Comparison of ENCODE assay signal across 23 cellular contexts in the genomic region with DNA sequence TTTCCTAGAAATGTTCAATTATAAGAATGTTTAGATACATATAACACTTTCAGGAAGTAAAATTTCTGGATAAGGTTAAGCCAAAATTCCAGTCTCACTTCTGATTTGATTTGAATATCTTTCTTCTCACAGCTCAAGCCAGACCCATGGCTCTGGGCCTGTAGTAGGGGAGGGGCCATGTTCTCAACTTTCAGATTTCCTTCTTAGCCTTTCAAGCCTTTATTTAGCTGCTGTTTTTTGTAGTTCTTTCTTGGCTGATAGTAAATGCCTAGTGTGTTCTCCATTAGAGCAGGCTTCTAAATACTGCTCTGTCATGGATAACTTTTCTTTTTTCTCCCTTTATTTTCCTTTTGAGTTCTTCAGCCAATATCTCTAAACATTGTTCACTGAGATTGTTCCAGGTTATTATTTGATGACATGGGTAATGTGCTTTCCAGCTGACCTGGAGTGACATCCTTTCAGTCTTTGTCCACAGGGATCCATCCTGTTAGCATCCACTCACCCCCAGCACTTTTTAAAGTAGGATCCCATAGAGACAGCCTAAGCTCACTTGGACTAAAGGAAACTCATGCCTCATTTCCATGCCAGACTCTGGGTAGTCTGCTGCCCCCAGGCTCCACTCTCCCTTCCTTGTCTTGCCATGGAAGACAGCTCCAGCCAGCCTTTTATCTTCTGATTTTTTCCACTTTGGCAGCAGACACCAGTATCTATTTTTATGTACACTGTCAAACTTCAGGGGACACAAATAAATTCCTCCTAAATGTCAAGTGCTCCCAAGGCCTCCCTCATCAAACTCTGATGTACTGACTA.
A peak's percentile ranks its signal among the peaks of the same experiment; 100 is the strongest.
DNase-seq lines count a peak whose midpoint lies in the region; ATAC-seq, FAIRE-seq and TF ChIP-seq lines count a peak whose summit lies in the region.
"Had no signal": no experiment of that assay in that cellular context is flagged by ENCODE, and none has a peak within 500 bp of the region (broad histone marks: within the 10 kb centered on the region; RNA-seq: fewer than 3 reads in every experiment).

No MANE protein-coding gene starts in this region.

- H3K4me2 ChIP-seq in GM23338 = no peak overlapping the region
- H3K4me2 ChIP-seq: BLaER1 treated with 17β-estradiol and CSF1 and Interleukin-3, amounts not matched to agents 10 nM and 100 nM; KMS-11; SK-N-SH had no signal

- TF ChIP-seq EP300 in stomach (IDR thresholded peaks at IDR 0.05) = no peak

- TF ChIP-seq CTCF in GM23338 (conservative IDR thresholded peaks at IDR 0.05; ENCODE audit: low read depth in 2 of 2) (no peak), endodermal cell (conservative IDR thresholded peaks at IDR 0.05) (no peak), stomach (IDR thresholded peaks at IDR 0.05) (no peak), colonic mucosa (IDR thresholded peaks at IDR 0.05) (no peak)

- DNase-seq in GM23338 (ENCODE audit: low spot score) (no peak), endodermal cell (no peak), medulla oblongata (ENCODE audit: extremely low spot score) (peak; percentile 63), stomach (no peak), GM12892 (ENCODE audit: insufficient read length) (no peak), NCI-H446 (lab: John Stamatoyannopoulos, UW) (no peak), colonic mucosa (no peak), cortex of kidney (lab: John Stamatoyannopoulos, UW) (no peak)
- DNase-seq: activated CD8-positive, alpha-beta T cell treated with anti-CD3 and anti-CD28 coated beads, Interleukin-2, amount 10 ng/mL, durations not matched to agents 7 days and 5 days; activated T-cell treated with anti-CD3 and anti-CD28 coated beads, Interleukin-2, amount 50 U/mL, for 24 hours; body of pancreas; Calu3; effector memory CD4-positive, alpha-beta T cell; EL; NCI-H2029; SK-N-SH; stimulated activated CD4-positive, alpha-beta T cell treated with anti-CD3 and anti-CD28 coated beads, Interleukin-15, amount 100 ng/mL, for 24 hours had no signal

- H3K27ac ChIP-seq in GM23338 (ENCODE audit: low read depth) (no peak overlapping the region), endodermal cell (ENCODE audit: low read depth, low read length) (peak overlapping the region; percentile 75), stomach (peak overlapping the region in 3 of 5 donors; percentile 19 to 49 (median 49)), colonic mucosa (no peak overlapping the region)
- H3K27ac ChIP-seq: BLaER1 treated with 17β-estradiol and CSF1 and Interleukin-3, amounts not matched to agents 10 nM and 100 nM; body of pancreas; KMS-11 had no signal

- intact Hi-C loops in stomach (cut with DNase I; ENCODE audit: low total_unique reads) = no loop called here
- intact Hi-C loops in colonic mucosa (cut with DNase I) = no loop called here

- H3K9me3 Mint-ChIP-seq in GM23338 (no peaks in the 10 kb centered on the region), endodermal cell (no peaks in the 10 kb centered on the region)

- H3K27ac Mint-ChIP-seq in GM23338 = 0 out of 2 replicates have a peak overlapping the region, but pooled peaks have one; percentile 19
- no peak overlapping the region for H3K27ac Mint-ChIP-seq in endodermal cell
- H3K27ac Mint-ChIP-seq: activated CD8-positive, alpha-beta T cell treated with anti-CD3 and anti-CD28 coated beads, Interleukin-2, amount 10 ng/mL, durations not matched to agents 7 days and 5 days; activated naive CD4-positive, alpha-beta T cell treated with anti-CD3 and anti-CD28 coated beads, Interleukin-2, amount 50 U/mL, for 72 hours; activated T-cell treated with anti-CD3 and anti-CD28 coated beads, Interleukin-2, amount 50 U/mL, for 24 hours; memory B cell; type B pancreatic cell had no signal

- H3K9me3 ChIP-seq in endodermal cell (ENCODE audit: control insufficient read depth, low read length) = no peaks in the 10 kb centered on the region
- H3K9me3 ChIP-seq in stomach = no peaks in the 10 kb centered on the region
- H3K9me3 ChIP-seq in colonic mucosa = no peaks in the 10 kb centered on the region
- H3K9me3 ChIP-seq: BLaER1 treated with 17β-estradiol and CSF1 and Interleukin-3, amounts not matched to agents 10 nM and 100 nM; body of pancreas; SK-N-SH had no signal

- FAIRE-seq in GM12892 (lab: Jason Lieb, UNC) = no peak
- FAIRE-seq: H1 had no signal

- H3K36me3 Mint-ChIP-seq in GM23338 (ENCODE audit: low read depth) (no peaks in the 10 kb centered on the region), endodermal cell (ENCODE audit: low read depth) (no peaks in the 10 kb centered on the region)
- H3K36me3 Mint-ChIP-seq: activated naive CD4-positive, alpha-beta T cell treated with anti-CD3 and anti-CD28 coated beads, Interleukin-2, amount 50 U/mL, for 72 hours; memory B cell; type B pancreatic cell had no signal

- H3K9ac ChIP-seq in endodermal cell (ENCODE audit: extremely low read depth, low read length, poor library complexity, severe bottlenecking) = no peak overlapping the region
- no peak overlapping the region for H3K9ac ChIP-seq in colonic mucosa (ENCODE audit: low read depth in 2 of 2, low read length in 2 of 2)
- H3K9ac ChIP-seq: BLaER1 treated with 17β-estradiol and CSF1 and Interleukin-3, amounts not matched to agents 10 nM and 100 nM; KMS-11; SK-N-SH had no signal

- H3K4me1 Mint-ChIP-seq in GM23338 (peaks cover 5% of the 10 kb centered on the region; the same call in 1 of the 3 replicates), endodermal cell (peaks cover 2% of the 10 kb centered on the region)
- H3K4me1 Mint-ChIP-seq: memory B cell had no signal

- H3K27me3 Mint-ChIP-seq in GM23338 (ENCODE audit: insufficient read depth, low read depth, poor library complexity) = no peaks in the 10 kb centered on the region
- no peaks in the 10 kb centered on the region for H3K27me3 Mint-ChIP-seq in endodermal cell (ENCODE audit: insufficient read depth)
- H3K27me3 Mint-ChIP-seq: activated T-cell treated with anti-CD3 and anti-CD28 coated beads, Interleukin-2, amount 50 U/mL, for 24 hours; memory B cell; type B pancreatic cell had no signal

- 0 out of 2 replicates have a peak, but pooled peaks cover 7% of the 10 kb centered on the region for H3K9me2 ChIP-seq in GM23338 (ENCODE audit: insufficient read depth)
- H3K9me2 ChIP-seq: SK-N-SH had no signal

- H3K4me3 ChIP-seq in GM23338 (no peak overlapping the region), endodermal cell (ENCODE audit: low read length) (no peak overlapping the region), stomach (no peak overlapping the region), colonic mucosa (no peak overlapping the region)
- H3K4me3 ChIP-seq: BLaER1 treated with 17β-estradiol and CSF1 and Interleukin-3, amounts not matched to agents 10 nM and 100 nM; body of pancreas had no signal

- H3K27me3 ChIP-seq in GM23338 (ENCODE audit: insufficient read depth) (no peaks in the 10 kb centered on the region), endodermal cell (ENCODE audit: control insufficient read depth, insufficient read depth, low read length, poor library complexity, severe bottlenecking) (no peaks in the 10 kb centered on the region), stomach (no peaks in the 10 kb centered on the region), colonic mucosa (no peaks in the 10 kb centered on the region)
- H3K27me3 ChIP-seq: BLaER1 treated with 17β-estradiol and CSF1 and Interleukin-3, amounts not matched to agents 10 nM and 100 nM; body of pancreas had no signal

- H2AFZ ChIP-seq in GM23338 = peak overlapping the region; percentile 25; the same call in 1 of the 2 replicates

- H3K4me1 ChIP-seq in GM23338 (ENCODE audit: insufficient read depth) (no peaks in the 10 kb centered on the region), endodermal cell (ENCODE audit: control insufficient read depth, insufficient read depth, low read length) (no peaks in the 10 kb centered on the region), stomach (peaks cover 5 to 40% (median 23%) of the 10 kb centered on the region in 4 donors), colonic mucosa (no peaks in the 10 kb centered on the region)
- H3K4me1 ChIP-seq: BLaER1 treated with 17β-estradiol and CSF1 and Interleukin-3, amounts not matched to agents 10 nM and 100 nM; body of pancreas had no signal

- no peaks in the 10 kb centered on the region for H3F3A ChIP-seq in GM23338 (replicated peaks; ENCODE audit: low read depth)

- H3K4me3 Mint-ChIP-seq in GM23338 = no peak overlapping the region
- H3K4me3 Mint-ChIP-seq in endodermal cell = no peak overlapping the region
- H3K4me3 Mint-ChIP-seq: activated CD8-positive, alpha-beta T cell treated with anti-CD3 and anti-CD28 coated beads, Interleukin-2, amount 10 ng/mL, durations not matched to agents 7 days and 5 days; activated T-cell treated with anti-CD3 and anti-CD28 coated beads, Interleukin-2, amount 50 U/mL, for 24 hours; memory B cell; type B pancreatic cell had no signal

- no peaks in the 10 kb centered on the region for H3K36me3 ChIP-seq in GM23338 (ENCODE audit: insufficient read depth)
- H3K36me3 ChIP-seq in endodermal cell (ENCODE audit: control insufficient read depth, insufficient read depth, low read length) = no peaks in the 10 kb centered on the region
- no peaks in the 10 kb centered on the region for H3K36me3 ChIP-seq in stomach
- no peaks in the 10 kb centered on the region for H3K36me3 ChIP-seq in colonic mucosa
- H3K36me3 ChIP-seq: BLaER1 treated with 17β-estradiol and CSF1 and Interleukin-3, amounts not matched to agents 10 nM and 100 nM had no signal

- H3K79me2 ChIP-seq in GM23338 (replicated peaks; ENCODE audit: insufficient read depth) = no peaks in the 10 kb centered on the region

- H4K20me1 ChIP-seq in GM23338 (replicated peaks; ENCODE audit: insufficient read depth) = no peaks in the 10 kb centered on the region
- H4K20me1 ChIP-seq: BLaER1 treated with 17β-estradiol and CSF1 and Interleukin-3, amounts not matched to agents 10 nM and 100 nM had no signal

- no peak for TF ChIP-seq POLR2A in stomach (IDR thresholded peaks at IDR 0.05)
- TF ChIP-seq POLR2A in GM12892 (IDR thresholded peaks at IDR 0.05; ENCODE audit: low read depth, low read length) = no peak

- ATAC-seq in GM23338 = no peak
- ATAC-seq: activated CD8-positive, alpha-beta T cell treated with anti-CD3 and anti-CD28 coated beads, Interleukin-2, amount 10 ng/mL, durations not matched to agents 7 days and 5 days; activated naive CD4-positive, alpha-beta T cell treated with anti-CD3 and anti-CD28 coated beads, Interleukin-2, amount 50 U/mL, for 72 hours; body of pancreas had no signal

Comparison
In these comparisons a context has a peak if more than half of its experiments do, and no peak if none do; other contexts are left out.
1. H3K27ac ChIP-seq: peak in endodermal cell (single experiment) and stomach (3 of 5); none in GM23338 (single experiment) and colonic mucosa (single experiment).